ENCODE assay signal across 19 cellular contexts in genomic region chr11:122791411-122791810, GRCh38. TPM values are rescaled to one million over a fixed set of nuclear protein-coding genes. Genes with fewer than 3 reads are reported as not detected.
DNase-seq lines count a peak whose midpoint lies in the region; ATAC-seq, FAIRE-seq and TF ChIP-seq lines count a peak whose summit lies in the region.
"Had no signal": no experiment of that assay in that cellular context is flagged by ENCODE, and none has a peak within 500 bp of the region (broad histone marks: within the 10 kb centered on the region; RNA-seq: fewer than 3 reads in every experiment).

No MANE protein-coding gene starts in this region.

- peak overlapping the region; percentile 71 for H2AFZ ChIP-seq in osteoblast (ENCODE audit: low read length)
- H2AFZ ChIP-seq: neural progenitor cell had no signal

- H3K4me3 ChIP-seq in epithelial cell of proximal tubule (ENCODE audit: low read depth, low read length) (no peak overlapping the region), osteoblast (ENCODE audit: insufficient read depth, low read length) (no peak overlapping the region), small intestine (ENCODE audit: low read depth in 1 of 2, low read length in 2 of 2) (no peak overlapping the region)
- H3K4me3 ChIP-seq: HAP-1, neural progenitor cell, stomach had no signal

- H3K36me3 ChIP-seq in osteoblast (ENCODE audit: insufficient read depth, low read length) (peaks cover 46% of the 10 kb centered on the region), small intestine (ENCODE audit: control insufficient read depth in 2 of 2, insufficient read depth in 2 of 2, low read length in 2 of 2) (peaks cover 0 to 3% of the 10 kb centered on the region in 2 donors)
- H3K36me3 ChIP-seq: HAP-1, neural progenitor cell had no signal

- TF ChIP-seq CTCF in epithelial cell of proximal tubule (conservative IDR thresholded peaks at IDR 0.05; ENCODE audit: low read depth, low read length): no peak
- TF ChIP-seq CTCF in osteoblast (IDR thresholded peaks at IDR 0.05; ENCODE audit: extremely low read depth, low read depth, low read length): no peak

- FAIRE-seq in small intestine (lab: Jason Lieb, UNC): no peak
- FAIRE-seq: colon had no signal

- peaks cover 22% of the 10 kb centered on the region for H3K4me1 ChIP-seq in osteoblast (ENCODE audit: insufficient read depth, low read length)
- H3K4me1 ChIP-seq in small intestine (ENCODE audit: control insufficient read depth in 2 of 2, insufficient read depth in 1 of 2, low read depth in 1 of 2, low read length in 1 of 2): no peaks in the 10 kb centered on the region
- H3K4me1 ChIP-seq: HAP-1, neural progenitor cell, stomach had no signal

- peak; percentile 66 for DNase-seq in EL
- DNase-seq in RPMI7951 (ENCODE audit: low read depth): peak; percentile 57
- peak; percentile 27 for DNase-seq in epithelial cell of proximal tubule (ENCODE audit: low read depth)
- no peak for DNase-seq in osteoblast (ENCODE audit: insufficient read length, low spot score, missing footprints)
- no peak for DNase-seq in small intestine
- DNase-seq: activated CD4-positive, CD25-positive, alpha-beta regulatory T cell; activated naive CD4-positive, alpha-beta T cell treated with anti-CD3 and anti-CD28 coated beads, Interleukin-2, amount 50 U/mL, for 16 hours; Kasumi-1; mammary epithelial cell; NCI-H1694 treated with DMSO at 0.1 percent for 48 hours; NCI-H510A; stomach had no signal

- H3K27me3 ChIP-seq in osteoblast (ENCODE audit: insufficient read depth, low read length) (no peaks in the 10 kb centered on the region), small intestine (ENCODE audit: control insufficient read depth in 2 of 2, insufficient read depth in 2 of 2, low read length in 2 of 2) (no peaks in the 10 kb centered on the region)
- H3K27me3 ChIP-seq: neural progenitor cell, stomach had no signal

- WGBS in small intestine, 3 donors: 95 to 100% (median 98%) methylated on average over 2 of the region's 2 CpGs

- no peak for ATAC-seq in GM21447 (IDR thresholded peaks at IDR 0.05; ENCODE audit: unreplicated experiment)
- no peak for ATAC-seq in HG02588 (IDR thresholded peaks at IDR 0.05; ENCODE audit: unreplicated experiment)
- no peak for ATAC-seq in HG03196 (IDR thresholded peaks at IDR 0.05; ENCODE audit: unreplicated experiment)

- no peaks in the 10 kb centered on the region for H3K9me3 ChIP-seq in osteoblast (ENCODE audit: low read depth, low read length)
- H3K9me3 ChIP-seq in small intestine (ENCODE audit: control insufficient read depth, low read depth): no peaks in the 10 kb centered on the region
- H3K9me3 ChIP-seq: HAP-1, stomach had no signal

- H4K20me1 ChIP-seq in osteoblast (ENCODE audit: insufficient read depth, low read length): no peaks in the 10 kb centered on the region

- H3K79me2 ChIP-seq in osteoblast (ENCODE audit: insufficient read depth, low read length): no peaks in the 10 kb centered on the region

- peak overlapping the region; percentile 82 for H3K27ac ChIP-seq in osteoblast (ENCODE audit: low read depth, low read length)
- H3K27ac ChIP-seq in small intestine (ENCODE audit: low read depth in 1 of 2, low read length in 1 of 2): no peak overlapping the region
- H3K27ac ChIP-seq: HL-60, neural progenitor cell had no signal

- H3K4me2 ChIP-seq in osteoblast (ENCODE audit: insufficient read depth, low read length): peak overlapping the region; percentile 29
- H3K4me2 ChIP-seq: neural progenitor cell had no signal

RNA-seq across cellular contexts. Expression of gene CRTAM, which starts 46.9 kb away (rescaled TPM):
- total RNA-seq in RPMI7951 (2014; rRNA removed; shearing (Covaris generic)): 0.36 TPM in 1 of 2 replicates, not detected in the other
- total RNA-seq in epithelial cell of proximal tubule (0.14 TPM in 1 of 2 replicates, not detected in the other), osteoblast (0.59 and 1.1 TPM in 2 replicates)
- polyA plus RNA-seq in small intestine: under 1 TPM in 2 of 3 donors, not detected in 1; 0.15 to 0.54 TPM

Comparison
In these comparisons a context has a peak if more than half of its experiments do, and no peak if none do; other contexts are left out.
1. DNase-seq: peak in EL (single experiment), RPMI7951 (single experiment) and epithelial cell of proximal tubule (single experiment); none in osteoblast (single experiment) and small intestine (single experiment).